Comparison of ENCODE assay signal across 8 cellular contexts in the genomic region with DNA sequence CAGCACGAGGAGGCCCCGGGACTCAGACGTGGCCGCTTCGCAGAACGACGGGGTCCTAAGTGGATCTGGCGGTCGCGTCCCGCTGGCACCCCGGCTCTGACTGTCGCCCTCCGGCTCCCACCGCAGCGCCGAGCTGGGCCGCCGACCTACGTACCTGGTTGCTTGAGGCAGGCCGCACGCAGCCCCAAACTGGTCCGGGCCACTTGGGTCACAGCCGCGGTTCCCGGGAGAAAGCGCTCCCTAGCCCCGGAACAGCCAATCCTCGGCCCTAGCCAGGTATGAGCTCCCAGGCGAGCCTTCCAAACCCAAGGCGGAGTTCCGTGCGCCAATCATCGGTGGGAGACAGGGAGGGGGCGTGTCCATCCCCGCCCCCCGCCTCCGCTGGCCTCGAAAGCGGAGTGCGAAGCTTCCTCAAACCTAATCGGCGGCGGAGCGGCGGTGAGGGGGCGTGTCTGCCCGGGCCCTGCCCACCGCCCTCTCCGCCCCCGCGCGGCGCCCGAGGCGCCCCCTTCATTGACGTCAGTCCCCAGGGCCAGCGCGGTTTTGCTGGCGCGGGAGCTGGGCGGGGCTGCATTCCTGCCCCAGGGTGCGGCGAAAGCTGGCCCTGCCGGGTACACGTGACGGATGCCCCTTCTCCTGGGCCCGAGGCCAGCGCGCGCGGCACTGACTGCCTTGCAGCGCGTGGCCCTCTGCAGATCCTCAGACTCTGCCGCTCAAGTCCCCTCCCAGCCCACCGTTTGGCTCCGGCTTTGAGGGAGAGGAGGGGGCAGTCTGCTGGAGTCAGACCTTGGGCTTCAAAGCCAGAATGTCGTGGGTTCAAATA. TPM values are rescaled to one million over a fixed set of nuclear protein-coding genes. Genes with fewer than 3 reads are reported as not detected.
DNase-seq lines count a peak whose midpoint lies in the region; ATAC-seq and TF ChIP-seq lines count a peak whose summit lies in the region.

Gene AVPI1 (minus strand): TSS at position 280 of the 823 bp plus-strand sequence. CDS start 7,336 bp downstream, outside the sequence.

- DNase-seq in DMS 273 treated with DMSO at 0.1 percent for 48 hours (lab: John Stamatoyannopoulos, UW) (peak; percentile 85), HuH-7.5 (ENCODE audit: low spot score) (peak; percentile 91), activated T-cell treated with anti-CD3 and anti-CD28 coated beads for 24 hours (ENCODE audit: low read depth) (peak; percentile 92), epithelial cell of esophagus (ENCODE audit: low read depth) (peak; percentile 99)
- DNase-seq in stimulated activated CD8-positive, alpha-beta memory T cell treated with anti-CD3 and anti-CD28 coated beads, Interleukin-2, amount 100 ng/mL, for 48 hours (ENCODE audit: low read depth in 2 of 2): peak; percentile 92 to 93

- H3K36me3 ChIP-seq in OCI-LY3 (replicated peaks; ENCODE audit: low read depth, low read length): no peaks in the 10 kb centered on the region

- H3K4me1 ChIP-seq in OCI-LY3 (ENCODE audit: low read length): peaks cover 9% of the 10 kb centered on the region
- H3K4me1 ChIP-seq in mononuclear cell (ENCODE audit: insufficient read depth, low read length): peaks cover 77% of the 10 kb centered on the region

- TF ChIP-seq CTCF in OCI-LY3 (IDR thresholded peaks at IDR 0.05; ENCODE audit: low read depth, low read length) (no peak), epithelial cell of esophagus (IDR thresholded peaks at IDR 0.05; ENCODE audit: insufficient read depth, low read depth, low read length, missing control alignments) (no peak)

- H3K4me3 ChIP-seq in OCI-LY3 (ENCODE audit: low read length) (peak within 1 kb of the TSS; percentile 80), epithelial cell of esophagus (ENCODE audit: low read length) (peak within 1 kb of the TSS; percentile 99), mononuclear cell (ENCODE audit: low read length) (peak within 1 kb of the TSS; percentile 60)

- ATAC-seq in GM21528 (IDR thresholded peaks at IDR 0.05; ENCODE audit: low FRiP score, unreplicated experiment): peak; percentile 91

- H3K4me2 ChIP-seq in OCI-LY3 (ENCODE audit: low read length): peak within 1 kb of the TSS; percentile 95

- H3K79me2 ChIP-seq in OCI-LY3 (ENCODE audit: low read length): no peaks in the 10 kb centered on the region

- no peaks in the 10 kb centered on the region for H3K27me3 ChIP-seq in OCI-LY3 (ENCODE audit: low read depth, low read length)
- H3K27me3 ChIP-seq in mononuclear cell (ENCODE audit: insufficient read depth, low read length): no peaks in the 10 kb centered on the region

- H3K9me3 ChIP-seq in OCI-LY3 (ENCODE audit: insufficient read depth, low read length) (no peaks in the 10 kb centered on the region), mononuclear cell (ENCODE audit: low read depth, low read length) (no peaks in the 10 kb centered on the region)

- H2AFZ ChIP-seq in OCI-LY3 (ENCODE audit: low read depth, low read length): peak within 1 kb of the TSS; percentile 96

- peak within 1 kb of the TSS; percentile 74 for H3K9ac ChIP-seq in OCI-LY3 (ENCODE audit: low read length)

- H3K27ac ChIP-seq in OCI-LY3 (ENCODE audit: low read length): no peak within 1 kb of the TSS

- H4K20me1 ChIP-seq in OCI-LY3 (ENCODE audit: insufficient read depth, low read length): no peaks in the 10 kb centered on the region

RNA-seq across cellular contexts. Expression of gene AVPI1, which starts in this region (rescaled TPM):
- 7.8 TPM for total RNA-seq in mononuclear cell
